In the genomic region with DNA sequence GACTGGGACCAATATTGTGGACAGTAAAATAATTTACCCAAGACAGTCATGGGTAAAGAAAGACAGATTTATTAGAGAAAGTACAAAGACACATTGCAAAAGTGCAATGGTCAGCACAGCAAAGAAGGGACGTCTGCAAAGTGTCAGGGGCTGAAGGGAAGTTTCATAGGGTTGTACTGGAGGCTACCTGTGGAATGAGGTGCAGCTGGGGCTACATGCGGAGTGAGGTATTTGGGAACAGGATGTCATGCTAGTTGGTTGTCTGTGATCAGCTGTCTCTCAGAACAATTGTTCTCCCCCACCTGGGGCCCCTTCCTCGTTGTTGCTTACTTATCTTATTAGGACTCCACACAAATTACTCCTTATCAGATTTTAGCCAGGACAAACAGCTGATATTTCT, we compare ENCODE assay signal across 2 cellular contexts.
A peak's percentile ranks its signal among the peaks of the same experiment; 100 is the strongest.
TF ChIP-seq lines count a peak whose summit lies in the region.

No MANE protein-coding gene starts in this region.

TF ChIP-seq in HEK293, 187 proteins besides CTCF, POLR2A, EP300 and RAD21:
- TF ChIP-seq ZNF624 (tag by site-specific recombination; IDR thresholded peaks at IDR 0.05) (no peak), KLF16 (tag by site-specific recombination; IDR thresholded peaks at IDR 0.05) (no peak), ZNF830 (tag by site-specific recombination; IDR thresholded peaks at IDR 0.05; ENCODE audit: low read depth) (no peak), SCRT2 (tag by site-specific recombination; IDR thresholded peaks at IDR 0.05) (peak; percentile 54)
- TF ChIP-seq, protein P1, sequence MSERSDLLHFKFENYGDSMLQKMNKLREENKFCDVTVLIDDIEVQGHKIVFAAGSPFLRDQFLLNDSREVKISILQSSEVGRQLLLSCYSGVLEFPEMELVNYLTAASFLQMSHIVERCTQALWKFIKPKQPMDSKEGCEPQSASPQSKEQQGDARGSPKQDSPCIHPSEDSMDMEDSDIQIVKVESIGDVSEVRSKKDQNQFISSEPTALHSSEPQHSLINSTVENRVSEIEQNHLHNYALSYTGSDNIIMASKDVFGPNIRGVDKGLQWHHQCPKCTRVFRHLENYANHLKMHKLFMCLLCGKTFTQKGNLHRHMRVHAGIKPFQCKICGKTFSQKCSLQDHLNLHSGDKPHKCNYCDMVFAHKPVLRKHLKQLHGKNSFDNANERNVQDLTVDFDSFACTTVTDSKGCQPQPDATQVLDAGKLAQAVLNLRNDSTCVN (tag by site-specific recombination; optimal IDR thresholded peaks at IDR 0.05) = no peak

TF ChIP-seq in H1, 55 proteins besides CTCF, POLR2A, EP300 and RAD21:
- 0 out of 2 replicates have a peak, but pooled peaks have one; percentile 13 for TF ChIP-seq TCF12 (IDR thresholded peaks at IDR 0.05; ENCODE audit: low read depth, low read length)
- TF ChIP-seq SIN3A (conservative IDR thresholded peaks at IDR 0.05 in 1 of 2, IDR thresholded peaks at IDR 0.05 in 1 of 2; ENCODE audit: low read depth in 1 of 2, low read length in 2 of 2) = 0 out of 4 replicates have a peak, but pooled peaks of 1 of the 2 experiments have one; percentile 60
- no peak for TF ChIP-seq POU5F1 (IDR thresholded peaks at IDR 0.05; ENCODE audit: low read depth, low read length)
